Comparison of ENCODE assay signal across 30 cellular contexts in genomic region chr12:24591079-24591626, GRCh38.
"Had no signal": no experiment of that assay in that cellular context is flagged by ENCODE, and none has a peak within 500 bp of the region (broad histone marks: within the 10 kb centered on the region; RNA-seq: fewer than 3 reads in every experiment).

No MANE protein-coding gene starts in this region.

- H3K4me1 ChIP-seq: esophagus squamous epithelium, left ventricle myocardium inferior, spleen, upper lobe of left lung, vagina had no signal

- H3K4me2 ChIP-seq: neural progenitor cell had no signal

- H3K9ac ChIP-seq: neural progenitor cell had no signal

- H3K4me3 ChIP-seq: esophagus squamous epithelium, left ventricle myocardium inferior, lung, neural progenitor cell, spleen, upper lobe of left lung, vagina had no signal

- H3K36me3 Mint-ChIP-seq: activated CD8-positive, alpha-beta memory T cell treated with anti-CD3 and anti-CD28 coated beads, Interleukin-2, amount 10 ng/mL, durations not matched to agents 7 days and 5 days; activated naive CD4-positive, alpha-beta T cell treated with anti-CD3 and anti-CD28 coated beads, Interleukin-2, amount 50 U/mL, for 24 hours; mesothelial cell of epicardium; naive thymus-derived CD8-positive, alpha-beta T cell; neural progenitor cell had no signal

- ATAC-seq: activated CD4-positive, alpha-beta T cell treated with anti-CD3 and anti-CD28 coated beads for 36 hours; activated CD8-positive, alpha-beta memory T cell treated with anti-CD3 and anti-CD28 coated beads, Interleukin-2, amount 10 ng/mL, durations not matched to agents 7 days and 5 days; activated CD8-positive, alpha-beta T cell treated with anti-CD3 and anti-CD28 coated beads, Interleukin-2, amount 10 ng/mL, durations not matched to agents 7 days and 5 days; activated naive CD8-positive, alpha-beta T cell treated with anti-CD3 and anti-CD28 coated beads, Interleukin-2, amount 50 U/mL, for 24 hours; naive thymus-derived CD8-positive, alpha-beta T cell; right cardiac atrium; stimulated activated naive CD8-positive, alpha-beta T cell treated with anti-CD3 and anti-CD28 coated beads, Interleukin-15, amount 100 ng/mL, for 72 hours had no signal

- H3K27ac Mint-ChIP-seq: activated CD4-positive, alpha-beta T cell treated with anti-CD3 and anti-CD28 coated beads for 36 hours; activated CD8-positive, alpha-beta memory T cell treated with anti-CD3 and anti-CD28 coated beads, Interleukin-2, amount 10 ng/mL, durations not matched to agents 7 days and 5 days; activated CD8-positive, alpha-beta T cell treated with anti-CD3 and anti-CD28 coated beads, Interleukin-2, amount 10 ng/mL, durations not matched to agents 7 days and 5 days; activated naive CD4-positive, alpha-beta T cell treated with anti-CD3 and anti-CD28 coated beads, Interleukin-2, amount 50 U/mL, for 24 hours; activated naive CD8-positive, alpha-beta T cell treated with anti-CD3 and anti-CD28 coated beads, Interleukin-2, amount 50 U/mL, for 24 hours; activated T-helper 2 cell treated with anti-CD3 and anti-CD28 coated beads, Interferon-gamma antibody, Interleukin-2, Interleukin-4, amounts not matched to agents 10 μg/mL and 5 μg/mL and 100 μg/mL, durations not matched to agents 14 hours and 24 hours and 36 hours; mesothelial cell of epicardium; naive thymus-derived CD8-positive, alpha-beta T cell; neural progenitor cell; stimulated activated naive CD8-positive, alpha-beta T cell treated with anti-CD3 and anti-CD28 coated beads, Interleukin-15, amount 100 ng/mL, for 72 hours; T-helper 2 cell treated with Interferon-gamma antibody and Interleukin-4, amounts not matched to agents 5 μg/mL and 100 μg/mL, for 36 hours had no signal

- H2AFZ ChIP-seq: neural progenitor cell had no signal

- H3K27me3 ChIP-seq: esophagus squamous epithelium, neural progenitor cell, spleen, upper lobe of left lung, vagina had no signal

- H3K4me1 Mint-ChIP-seq: activated CD4-positive, alpha-beta T cell treated with anti-CD3 and anti-CD28 coated beads for 36 hours; activated CD8-positive, alpha-beta memory T cell treated with anti-CD3 and anti-CD28 coated beads, Interleukin-2, amount 10 ng/mL, durations not matched to agents 7 days and 5 days; activated naive CD4-positive, alpha-beta T cell treated with anti-CD3 and anti-CD28 coated beads, Interleukin-2, amount 50 U/mL, for 24 hours; activated naive CD8-positive, alpha-beta T cell treated with anti-CD3 and anti-CD28 coated beads, Interleukin-2, amount 50 U/mL, for 24 hours; mesothelial cell of epicardium; stimulated activated naive CD8-positive, alpha-beta T cell treated with anti-CD3 and anti-CD28 coated beads, Interleukin-15, amount 100 ng/mL, for 72 hours had no signal

- H3K36me3 ChIP-seq: esophagus squamous epithelium, left ventricle myocardium inferior, neural progenitor cell, spleen, upper lobe of left lung, vagina had no signal

- H3K27ac ChIP-seq: epithelial cell of prostate, esophagus squamous epithelium, left ventricle myocardium inferior, neural progenitor cell, spleen, upper lobe of left lung, vagina had no signal

- H3K9me3 ChIP-seq: esophagus squamous epithelium, left ventricle myocardium inferior, spleen, upper lobe of left lung, vagina had no signal

- H3K27me3 Mint-ChIP-seq: activated naive CD4-positive, alpha-beta T cell treated with anti-CD3 and anti-CD28 coated beads, Interleukin-2, amount 50 U/mL, for 24 hours; naive thymus-derived CD8-positive, alpha-beta T cell; stimulated activated naive CD8-positive, alpha-beta T cell treated with anti-CD3 and anti-CD28 coated beads, Interleukin-15, amount 100 ng/mL, for 72 hours had no signal

- DNase-seq: activated CD4-positive, alpha-beta T cell treated with anti-CD3 and anti-CD28 coated beads for 36 hours; activated CD4-positive, CD25-positive, alpha-beta regulatory T cell; activated CD8-positive, alpha-beta memory T cell treated with anti-CD3 and anti-CD28 coated beads, Interleukin-2, amount 10 ng/mL, durations not matched to agents 7 days and 5 days; activated CD8-positive, alpha-beta T cell treated with anti-CD3 and anti-CD28 coated beads, Interleukin-2, amount 10 ng/mL, durations not matched to agents 7 days and 5 days; activated naive CD8-positive, alpha-beta T cell treated with anti-CD3 and anti-CD28 coated beads, Interleukin-2, amount 50 U/mL, for 24 hours; activated T-cell treated with anti-CD3 and anti-CD28 coated beads, Interleukin-2, amount 50 U/mL, for 48 hours; amygdala; caudate nucleus; cortex of kidney; esophagus squamous epithelium; foreskin melanocyte; islet precursor cell; left ventricle myocardium inferior; naive thymus-derived CD8-positive, alpha-beta T cell; posterior cingulate gyrus; right cardiac atrium; spleen; stimulated activated CD4-positive, alpha-beta T cell treated with anti-CD3 and anti-CD28 coated beads, Interleukin-2, amount 100 ng/mL, for 48 hours; stimulated activated naive CD8-positive, alpha-beta T cell treated with anti-CD3 and anti-CD28 coated beads, Interleukin-15, amount 100 ng/mL, for 72 hours; substantia nigra; T-helper 1 cell; upper lobe of left lung had no signal

- H3K4me3 Mint-ChIP-seq: activated CD4-positive, alpha-beta T cell treated with anti-CD3 and anti-CD28 coated beads for 36 hours; activated CD8-positive, alpha-beta memory T cell treated with anti-CD3 and anti-CD28 coated beads, Interleukin-2, amount 10 ng/mL, durations not matched to agents 7 days and 5 days; activated CD8-positive, alpha-beta T cell treated with anti-CD3 and anti-CD28 coated beads, Interleukin-2, amount 10 ng/mL, durations not matched to agents 7 days and 5 days; activated naive CD4-positive, alpha-beta T cell treated with anti-CD3 and anti-CD28 coated beads, Interleukin-2, amount 50 U/mL, for 24 hours; activated naive CD8-positive, alpha-beta T cell treated with anti-CD3 and anti-CD28 coated beads, Interleukin-2, amount 50 U/mL, for 24 hours; mesothelial cell of epicardium; naive thymus-derived CD8-positive, alpha-beta T cell; neural progenitor cell; stimulated activated naive CD8-positive, alpha-beta T cell treated with anti-CD3 and anti-CD28 coated beads, Interleukin-15, amount 100 ng/mL, for 72 hours; T-helper 2 cell treated with Interferon-gamma antibody and Interleukin-4, amounts not matched to agents 5 μg/mL and 100 μg/mL, for 36 hours had no signal

- H3K9me3 Mint-ChIP-seq: activated naive CD4-positive, alpha-beta T cell treated with anti-CD3 and anti-CD28 coated beads, Interleukin-2, amount 50 U/mL, for 24 hours; activated T-helper 2 cell treated with anti-CD3 and anti-CD28 coated beads, Interferon-gamma antibody, Interleukin-2, Interleukin-4, amounts not matched to agents 10 μg/mL and 5 μg/mL and 100 μg/mL, durations not matched to agents 14 hours and 24 hours and 36 hours; T-helper 2 cell treated with Interferon-gamma antibody and Interleukin-4, amounts not matched to agents 5 μg/mL and 100 μg/mL, for 36 hours had no signal
